ENCODE assay signal across 8 cellular contexts in the genomic region with DNA sequence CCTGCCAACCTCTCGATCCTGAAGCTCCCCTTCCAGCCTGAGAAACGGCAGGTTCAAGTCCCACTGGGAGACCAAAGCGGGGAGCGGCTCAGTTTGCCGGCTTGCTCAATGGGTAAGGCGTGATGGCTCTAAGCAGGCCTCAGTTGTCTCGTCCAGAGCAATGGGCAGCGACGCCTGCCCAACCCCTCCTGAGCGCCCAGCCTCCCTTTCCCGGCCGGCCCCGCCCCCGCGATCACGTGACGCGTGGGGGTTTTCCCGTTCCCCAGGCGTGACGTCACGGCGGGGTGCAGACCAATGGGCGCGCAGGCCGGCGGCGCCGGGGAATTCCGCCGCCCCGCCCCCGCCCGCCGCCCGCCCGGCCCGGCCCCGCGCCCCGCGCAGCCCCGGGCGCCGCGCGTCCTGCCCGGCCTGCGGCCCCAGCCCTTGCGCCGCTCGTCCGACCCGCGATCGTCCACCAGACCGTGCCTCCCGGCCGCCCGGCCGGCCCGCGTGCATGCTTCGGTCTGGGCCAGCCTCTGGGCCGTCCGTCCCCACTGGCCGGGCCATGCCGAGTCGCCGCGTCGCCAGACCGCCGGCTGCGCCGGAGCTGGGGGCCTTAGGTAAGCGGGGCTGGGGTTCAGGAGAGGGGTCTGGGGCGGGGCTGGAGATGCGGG. TPM values are rescaled to one million over a fixed set of nuclear protein-coding genes. Genes with fewer than 3 reads are reported as not detected.
DNase-seq lines count a peak whose midpoint lies in the region; ATAC-seq and TF ChIP-seq lines count a peak whose summit lies in the region.

A gene with protein sequence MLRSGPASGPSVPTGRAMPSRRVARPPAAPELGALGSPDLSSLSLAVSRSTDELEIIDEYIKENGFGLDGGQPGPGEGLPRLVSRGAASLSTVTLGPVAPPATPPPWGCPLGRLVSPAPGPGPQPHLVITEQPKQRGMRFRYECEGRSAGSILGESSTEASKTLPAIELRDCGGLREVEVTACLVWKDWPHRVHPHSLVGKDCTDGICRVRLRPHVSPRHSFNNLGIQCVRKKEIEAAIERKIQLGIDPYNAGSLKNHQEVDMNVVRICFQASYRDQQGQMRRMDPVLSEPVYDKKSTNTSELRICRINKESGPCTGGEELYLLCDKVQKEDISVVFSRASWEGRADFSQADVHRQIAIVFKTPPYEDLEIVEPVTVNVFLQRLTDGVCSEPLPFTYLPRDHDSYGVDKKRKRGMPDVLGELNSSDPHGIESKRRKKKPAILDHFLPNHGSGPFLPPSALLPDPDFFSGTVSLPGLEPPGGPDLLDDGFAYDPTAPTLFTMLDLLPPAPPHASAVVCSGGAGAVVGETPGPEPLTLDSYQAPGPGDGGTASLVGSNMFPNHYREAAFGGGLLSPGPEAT (plus strand): TSS at position 378 of the 653 bp plus-strand sequence. CDS start 116 bp downstream, at position 494.

- peak; percentile 35 for ATAC-seq in GM19467 (IDR thresholded peaks at IDR 0.05; ENCODE audit: unreplicated experiment)

- CTCF ChIA-PET in CD8-positive, alpha-beta memory T cell (lab: Charles Lee) = interaction anchor here (1.3 to 1.8 kb wide), 4 partner anchors 46 to 248 kb away, joined by 3 to 4 read pairs (median 4); a partner anchor contains a TSS

- H3K27me3 ChIP-seq in CD8-positive, alpha-beta memory T cell (ENCODE audit: insufficient read depth, low read length, poor library complexity, severe bottlenecking) = no peaks in the 10 kb centered on the region

- DNase-seq in CD8-positive, alpha-beta memory T cell = peak; percentile 93 to 97 (median 96)
- DNase-seq in HS-27A (ENCODE audit: low read depth) (peak; percentile 45), NOMO-1 treated with dmso at 0.1 percent for 144 hours (lab: John Stamatoyannopoulos, UW; ENCODE audit: unreplicated experiment) (peak; percentile 69), endothelial cell (ENCODE audit: low spot score) (peak; percentile 96), midbrain (lab: John Stamatoyannopoulos, UW) (peak; percentile 87)
- DNase-seq in activated CD8-positive, alpha-beta memory T cell treated with anti-CD3 and anti-CD28 coated beads, Interleukin-2, amount 50 U/mL, for 4 hours = peak; percentile 97
- DNase-seq in stimulated activated CD8-positive, alpha-beta memory T cell treated with anti-CD3 and anti-CD28 coated beads, Interleukin-15, amount 100 ng/mL, for 4 hours (ENCODE audit: low read depth in 2 of 2) = peak; percentile 90 to 93

- TF ChIP-seq CTCF in endothelial cell (IDR thresholded peaks at IDR 0.05; ENCODE audit: unreplicated experiment) = no peak

- POLR2A ChIA-PET in CD8-positive, alpha-beta memory T cell (lab: Charles Lee) = interaction anchor here (0.6 to 2.5 kb wide), 4 partner anchors 38 to 885 kb away, joined by 3 to 13 read pairs (median 4); a partner anchor contains a TSS

- H3K27ac ChIP-seq in CD8-positive, alpha-beta memory T cell (ENCODE audit: low read depth, low read length) = peak within 1 kb of the TSS; percentile 99

- peak within 1 kb of the TSS; percentile 98 to 100 (median 100) for H3K27ac Mint-ChIP-seq in CD8-positive, alpha-beta memory T cell
- peak within 1 kb of the TSS; percentile 94 for H3K27ac Mint-ChIP-seq in endothelial cell (ENCODE audit: unreplicated experiment)

- no peaks in the 10 kb centered on the region for H3K9me3 ChIP-seq in CD8-positive, alpha-beta memory T cell (ENCODE audit: low read length)

- peaks cover 10 to 24% (median 12%) of the 10 kb centered on the region in 3 donors for H3K4me1 Mint-ChIP-seq in CD8-positive, alpha-beta memory T cell
- H3K4me1 Mint-ChIP-seq in endothelial cell (ENCODE audit: unreplicated experiment) = no peaks in the 10 kb centered on the region

- peaks cover 0 to 3% of the 10 kb centered on the region in 2 donors for H3K27me3 Mint-ChIP-seq in CD8-positive, alpha-beta memory T cell
- H3K27me3 Mint-ChIP-seq in endothelial cell (ENCODE audit: unreplicated experiment) = peaks cover 2% of the 10 kb centered on the region

- peak within 1 kb of the TSS; percentile 77 for H3K4me3 ChIP-seq in CD8-positive, alpha-beta memory T cell (ENCODE audit: low read length)

- H3K9me3 Mint-ChIP-seq in CD8-positive, alpha-beta memory T cell = peaks cover 0 to 2% (median 0%) of the 10 kb centered on the region in 5 donors
- no peaks in the 10 kb centered on the region for H3K9me3 Mint-ChIP-seq in endothelial cell (ENCODE audit: unreplicated experiment)

- H3K36me3 Mint-ChIP-seq in CD8-positive, alpha-beta memory T cell = peaks cover 0 to 28% (median 4%) of the 10 kb centered on the region in 3 donors
- peaks cover 5% of the 10 kb centered on the region for H3K36me3 Mint-ChIP-seq in endothelial cell (ENCODE audit: low read depth, unreplicated experiment)

- peaks cover 18% of the 10 kb centered on the region for H3K4me1 ChIP-seq in CD8-positive, alpha-beta memory T cell (ENCODE audit: insufficient read depth, low read length)

- H3K36me3 ChIP-seq in CD8-positive, alpha-beta memory T cell (ENCODE audit: insufficient read depth, low read length) = no peaks in the 10 kb centered on the region

- peak within 1 kb of the TSS; percentile 93 to 100 (median 99) for H3K4me3 Mint-ChIP-seq in CD8-positive, alpha-beta memory T cell
- H3K4me3 Mint-ChIP-seq in endothelial cell (ENCODE audit: unreplicated experiment) = peak within 1 kb of the TSS; percentile 98

RNA-seq across cellular contexts. Expression of the gene that starts here (rescaled TPM):
- total RNA-seq in CD8-positive, alpha-beta memory T cell = 10 to 100 TPM; 53.4 to 57.4 TPM
- 22.7 TPM for polyA plus RNA-seq in CD8-positive, alpha-beta memory T cell
- total RNA-seq in endothelial cell (ENCODE audit: unreplicated experiment) = 8.2 TPM

Comparison
In these comparisons a context has a peak if more than half of its experiments do, and no peak if none do; other contexts are left out.
1. Peak in every context shown above with its lines: DNase-seq, ATAC-seq, H3K4me3 ChIP-seq and H3K27ac ChIP-seq.
2. DNase-seq: peak in every context shown above with its lines; median percentile 97 in activated CD8-positive, alpha-beta memory T cell treated with anti-CD3 and anti-CD28 coated beads, Interleukin-2, amount 50 U/mL, for 4 hours; 96 in CD8-positive, alpha-beta memory T cell; 96 in endothelial cell; 92 in stimulated activated CD8-positive, alpha-beta memory T cell treated with anti-CD3 and anti-CD28 coated beads, Interleukin-15, amount 100 ng/mL, for 4 hours; 87 in midbrain; 69 in NOMO-1 treated with dmso at 0.1 percent for 144 hours; 45 in HS-27A.